In the genomic region with DNA sequence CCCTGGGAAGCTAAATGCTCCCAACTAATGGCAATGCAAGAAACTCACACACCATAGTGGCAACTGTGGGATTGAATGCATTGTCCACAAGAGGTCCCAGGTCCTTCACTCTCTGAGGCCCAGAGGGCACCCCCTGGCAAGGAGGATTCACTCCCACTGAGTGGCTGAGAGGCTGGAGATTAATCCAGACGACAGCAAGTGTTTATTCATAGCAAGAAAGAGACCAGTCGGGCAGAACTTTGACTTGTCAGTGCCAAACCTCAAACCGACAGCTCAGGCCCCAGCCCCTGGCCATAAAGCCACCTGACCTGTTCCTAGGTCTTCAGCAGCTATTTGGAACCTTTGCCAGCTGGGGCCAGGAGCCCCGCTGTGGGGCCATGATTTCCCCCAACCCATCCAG, we compare ENCODE assay signal across 12 cellular contexts. TPM values are rescaled to one million over a fixed set of nuclear protein-coding genes. Genes with fewer than 3 reads are reported as not detected.
DNase-seq lines count a peak whose midpoint lies in the region; ATAC-seq and TF ChIP-seq lines count a peak whose summit lies in the region.
"Had no signal": no experiment of that assay in that cellular context is flagged by ENCODE, and none has a peak within 500 bp of the region (broad histone marks: within the 10 kb centered on the region; RNA-seq: fewer than 3 reads in every experiment).

No MANE protein-coding gene starts in this region.

- peak; percentile 85 for ATAC-seq in GM18907 (IDR thresholded peaks at IDR 0.05; ENCODE audit: unreplicated experiment)
- ATAC-seq in GM21786 (IDR thresholded peaks at IDR 0.05; ENCODE audit: unreplicated experiment) = peak; percentile 88
- ATAC-seq in HG03439 (IDR thresholded peaks at IDR 0.05; ENCODE audit: unreplicated experiment) = peak; percentile 61
- no peak for ATAC-seq in activated T-helper 17 cell treated with anti-CD3 and anti-CD28 coated beads, Interleukin-2, amount 50 U/mL, for 72 hours (replicated peaks)

- H3K4me3 Mint-ChIP-seq in neural crest cell = no peak overlapping the region
- no peak overlapping the region for H3K4me3 Mint-ChIP-seq in activated T-helper 17 cell treated with anti-CD3 and anti-CD28 coated beads, Interleukin-2, amount 50 U/mL, for 72 hours

- H3K36me3 Mint-ChIP-seq in neural crest cell (ENCODE audit: low read depth) = no peaks in the 10 kb centered on the region
- H3K36me3 Mint-ChIP-seq in activated T-helper 17 cell treated with anti-CD3 and anti-CD28 coated beads, Interleukin-2, amount 50 U/mL, for 72 hours (ENCODE audit: low read depth) = no peaks in the 10 kb centered on the region

- no peaks in the 10 kb centered on the region for H3K27me3 Mint-ChIP-seq in neural crest cell (ENCODE audit: low read depth)
- no peaks in the 10 kb centered on the region for H3K27me3 Mint-ChIP-seq in activated T-helper 17 cell treated with anti-CD3 and anti-CD28 coated beads, Interleukin-2, amount 50 U/mL, for 72 hours

- no peak overlapping the region for H3K27ac ChIP-seq in substantia nigra (ENCODE audit: low read depth, low read length, poor library complexity, severe bottlenecking)

- no peaks in the 10 kb centered on the region for H3K9me3 Mint-ChIP-seq in neural crest cell
- H3K9me3 Mint-ChIP-seq in activated T-helper 17 cell treated with anti-CD3 and anti-CD28 coated beads, Interleukin-2, amount 50 U/mL, for 72 hours = no peaks in the 10 kb centered on the region

- H3K4me1 Mint-ChIP-seq in neural crest cell = peaks cover 3% of the 10 kb centered on the region
- H3K4me1 Mint-ChIP-seq in activated T-helper 17 cell treated with anti-CD3 and anti-CD28 coated beads, Interleukin-2, amount 50 U/mL, for 72 hours = peaks cover 5% of the 10 kb centered on the region

- H3K27ac Mint-ChIP-seq in neural crest cell (ENCODE audit: unreplicated experiment) = peak overlapping the region; percentile 90
- H3K27ac Mint-ChIP-seq in activated T-helper 17 cell treated with anti-CD3 and anti-CD28 coated beads, Interleukin-2, amount 50 U/mL, for 72 hours = no peak overlapping the region

- TF ChIP-seq CTCF in neural crest cell (conservative IDR thresholded peaks at IDR 0.05) = no peak

- DNase-seq in neural crest cell (ENCODE audit: low read depth, low spot score) (no peak), AML-193 (lab: John Stamatoyannopoulos, UW) (no peak), substantia nigra (lab: John Stamatoyannopoulos, UW) (no peak)
- DNase-seq in stimulated activated CD4-positive, alpha-beta T cell treated with anti-CD3 and anti-CD28 coated beads, Interleukin-12 subunit alpha, Interleukin-12 subunit beta, amount 100 ng/mL, for 4 hours = no peak
- DNase-seq: activated CD4-positive, alpha-beta T cell treated with anti-CD3 and anti-CD28 coated beads, Interleukin-2, amount 50 U/mL, for 48 hours; kidney glomerular epithelial cell; NCI-H146 had no signal

RNA-seq across cellular contexts. Expression of a gene that starts 54.5 kb away (rescaled TPM):
- not detected in 2 replicates for total RNA-seq in neural crest cell
- total RNA-seq in activated T-helper 17 cell treated with anti-CD3 and anti-CD28 coated beads, Interleukin-2, amount 50 U/mL, for 72 hours = under 1 TPM in 1 of 2 donors, not detected in 1; 0.08 TPM
- total RNA-seq: G401 had no signal
